Comparison of ENCODE assay signal across 18 cellular contexts in genomic region chr5:153569036-153569435, GRCh38.
DNase-seq lines count a peak whose midpoint lies in the region; ATAC-seq lines count a peak whose summit lies in the region.
"Had no signal": no experiment of that assay in that cellular context is flagged by ENCODE, and none has a peak within 500 bp of the region (broad histone marks: within the 10 kb centered on the region; RNA-seq: fewer than 3 reads in every experiment).

No MANE protein-coding gene starts in this region.

- peak overlapping the region; percentile 64 to 93 for H3K27ac ChIP-seq in aorta (ENCODE audit: low read depth in 1 of 2, low read length in 2 of 2)
- H3K27ac ChIP-seq: 22Rv1 had no signal

- H3K4me1 ChIP-seq in aorta (ENCODE audit: control insufficient read depth in 1 of 2, insufficient read depth in 2 of 2, low read length in 2 of 2): peaks cover 19 to 23% of the 10 kb centered on the region in 2 donors

- intact Hi-C loops in aorta (cut with DNase I): loop anchor here (5.0 to 10.0 kb wide), 3 partner anchors 174 to 934 kb away; no protein-coding TSS in a partner anchor

- no peak overlapping the region for H3K4me3 ChIP-seq in aorta (ENCODE audit: low read length in 2 of 2)
- H3K4me3 ChIP-seq: GM12878, GM23338 had no signal

- no peaks in the 10 kb centered on the region for H3K9me3 ChIP-seq in aorta (ENCODE audit: control insufficient read depth, low read length)

- 0 to 2% methylated on average over 1 of the region's 1 CpG for WGBS in aorta, 2 donors

- ATAC-seq in aorta (ENCODE audit: low FRiP score) (no peak), GM21390 (IDR thresholded peaks at IDR 0.05; ENCODE audit: unreplicated experiment) (no peak)
- ATAC-seq: GM12878, GM23338, Right ventricle myocardium inferior had no signal

- H3K36me3 ChIP-seq in aorta (ENCODE audit: control insufficient read depth in 1 of 2, insufficient read depth in 2 of 2, low read length in 1 of 2): no peaks in the 10 kb centered on the region

- DNase-seq in NCI-H1092 treated with DMSO at 0.1 percent for 48 hours (lab: John Stamatoyannopoulos, UW) (peak; percentile 7), NCI-H1092 (lab: John Stamatoyannopoulos, UW) (no peak), M059J (ENCODE audit: low read depth) (peak; percentile 26), fibroblast of peridontal ligament (ENCODE audit: extremely low read depth) (peak; percentile 33), aorta (no peak), NCI-H510A treated with DMSO at 0.1 percent for 48 hours (lab: John Stamatoyannopoulos, UW) (no peak), cerebellar cortex (ENCODE audit: low spot score) (no peak)
- DNase-seq: GDM1, KG1, NCI-H1436, NCI-H1930, NCI-H2171, NCI-H446 had no signal

- no peaks in the 10 kb centered on the region for H3K27me3 ChIP-seq in aorta (ENCODE audit: control insufficient read depth in 1 of 2, insufficient read depth in 2 of 2, low read length in 1 of 2)

Comparison
In these comparisons a context has a peak if more than half of its experiments do, and no peak if none do; other contexts are left out.
1. DNase-seq: peak in NCI-H1092 treated with DMSO at 0.1 percent for 48 hours (single experiment), M059J (single experiment) and fibroblast of peridontal ligament (single experiment); none in NCI-H1092 (single experiment), aorta (0 of 2), NCI-H510A treated with DMSO at 0.1 percent for 48 hours (single experiment) and cerebellar cortex (single experiment).